In genomic region chr2:199850718-199851498, GRCh38 we compare ENCODE assay signal across 1 cellular context.
TF ChIP-seq lines count a peak whose summit lies in the region.

Gene FTCDNL1 (minus strand): TSS chr2:199851192. CDS start chr2:199848962, 2,230 bp downstream.

TF ChIP-seq in HepG2, 621 proteins besides CTCF, POLR2A, EP300 and RAD21 (continued from another document and continues in another):
- TF ChIP-seq, protein P1, sequence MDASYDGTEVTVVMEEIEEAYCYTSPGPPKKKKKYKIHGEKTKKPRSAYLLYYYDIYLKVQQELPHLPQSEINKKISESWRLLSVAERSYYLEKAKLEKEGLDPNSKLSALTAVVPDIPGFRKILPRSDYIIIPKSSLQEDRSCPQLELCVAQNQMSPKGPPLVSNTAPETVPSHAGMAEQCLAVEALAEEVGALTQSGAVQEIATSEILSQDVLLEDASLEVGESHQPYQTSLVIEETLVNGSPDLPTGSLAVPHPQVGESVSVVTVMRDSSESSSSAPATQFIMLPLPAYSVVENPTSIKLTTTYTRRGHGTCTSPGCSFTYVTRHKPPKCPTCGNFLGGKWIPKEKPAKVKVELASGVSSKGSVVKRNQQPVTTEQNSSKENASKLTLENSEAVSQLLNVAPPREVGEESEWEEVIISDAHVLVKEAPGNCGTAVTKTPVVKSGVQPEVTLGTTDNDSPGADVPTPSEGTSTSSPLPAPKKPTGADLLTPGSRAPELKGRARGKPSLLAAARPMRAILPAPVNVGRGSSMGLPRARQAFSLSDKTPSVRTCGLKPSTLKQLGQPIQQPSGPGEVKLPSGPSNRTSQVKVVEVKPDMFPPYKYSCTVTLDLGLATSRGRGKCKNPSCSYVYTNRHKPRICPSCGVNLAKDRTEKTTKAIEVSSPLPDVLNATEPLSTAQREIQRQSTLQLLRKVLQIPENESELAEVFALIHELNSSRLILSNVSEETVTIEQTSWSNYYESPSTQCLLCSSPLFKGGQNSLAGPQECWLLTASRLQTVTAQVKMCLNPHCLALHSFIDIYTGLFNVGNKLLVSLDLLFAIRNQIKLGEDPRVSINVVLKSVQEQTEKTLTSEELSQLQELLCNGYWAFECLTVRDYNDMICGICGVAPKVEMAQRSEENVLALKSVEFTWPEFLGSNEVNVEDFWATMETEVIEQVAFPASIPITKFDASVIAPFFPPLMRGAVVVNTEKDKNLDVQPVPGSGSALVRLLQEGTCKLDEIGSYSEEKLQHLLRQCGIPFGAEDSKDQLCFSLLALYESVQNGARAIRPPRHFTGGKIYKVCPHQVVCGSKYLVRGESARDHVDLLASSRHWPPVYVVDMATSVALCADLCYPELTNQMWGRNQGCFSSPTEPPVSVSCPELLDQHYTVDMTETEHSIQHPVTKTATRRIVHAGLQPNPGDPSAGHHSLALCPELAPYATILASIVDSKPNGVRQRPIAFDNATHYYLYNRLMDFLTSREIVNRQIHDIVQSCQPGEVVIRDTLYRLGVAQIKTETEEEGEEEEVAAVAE (CRISPR knock-in tag; IDR thresholded peaks at IDR 0.05; ENCODE audit: borderline replicate concordance), result no peak
- TF ChIP-seq ZNF709 (CRISPR knock-in tag; IDR thresholded peaks at IDR 0.05), result peak; percentile 89
- no peak for TF ChIP-seq MIER3 (CRISPR knock-in tag; IDR thresholded peaks at IDR 0.05; ENCODE audit: borderline replicate concordance)
- TF ChIP-seq STAG1 (CRISPR knock-in tag; IDR thresholded peaks at IDR 0.05), result no peak
- peak; percentile 39; the same call in 1 of the 2 replicates for TF ChIP-seq MIXL1 (CRISPR knock-in tag; IDR thresholded peaks at IDR 0.05)
- no peak for TF ChIP-seq ZNF747 (CRISPR knock-in tag; IDR thresholded peaks at IDR 0.05; ENCODE audit: borderline replicate concordance)
- peak; percentile 97 for TF ChIP-seq RBFOX2 (IDR thresholded peaks at IDR 0.05; ENCODE audit: low read depth, low read length)
- TF ChIP-seq AHR (CRISPR knock-in tag; IDR thresholded peaks at IDR 0.05), result peak; percentile 86; the same call in 1 of the 2 replicates
- no peak for TF ChIP-seq ZBTB21 (CRISPR knock-in tag; IDR thresholded peaks at IDR 0.05)
- TF ChIP-seq ZNF580 (CRISPR knock-in tag; IDR thresholded peaks at IDR 0.05; ENCODE audit: borderline replicate concordance, low read depth), result no peak
- TF ChIP-seq HDAC6 (IDR thresholded peaks at IDR 0.05; ENCODE audit: low read depth, low read length), result no peak
- TF ChIP-seq ZNF691 (CRISPR knock-in tag; IDR thresholded peaks at IDR 0.05; ENCODE audit: borderline replicate concordance, low read depth), result peak; percentile 16; the same call in 1 of the 2 replicates
- no peak for TF ChIP-seq ZBTB37 (CRISPR knock-in tag; IDR thresholded peaks at IDR 0.05)
- TF ChIP-seq CEBPG (CRISPR knock-in tag; IDR thresholded peaks at IDR 0.05), result no peak
- TF ChIP-seq, protein P2, sequence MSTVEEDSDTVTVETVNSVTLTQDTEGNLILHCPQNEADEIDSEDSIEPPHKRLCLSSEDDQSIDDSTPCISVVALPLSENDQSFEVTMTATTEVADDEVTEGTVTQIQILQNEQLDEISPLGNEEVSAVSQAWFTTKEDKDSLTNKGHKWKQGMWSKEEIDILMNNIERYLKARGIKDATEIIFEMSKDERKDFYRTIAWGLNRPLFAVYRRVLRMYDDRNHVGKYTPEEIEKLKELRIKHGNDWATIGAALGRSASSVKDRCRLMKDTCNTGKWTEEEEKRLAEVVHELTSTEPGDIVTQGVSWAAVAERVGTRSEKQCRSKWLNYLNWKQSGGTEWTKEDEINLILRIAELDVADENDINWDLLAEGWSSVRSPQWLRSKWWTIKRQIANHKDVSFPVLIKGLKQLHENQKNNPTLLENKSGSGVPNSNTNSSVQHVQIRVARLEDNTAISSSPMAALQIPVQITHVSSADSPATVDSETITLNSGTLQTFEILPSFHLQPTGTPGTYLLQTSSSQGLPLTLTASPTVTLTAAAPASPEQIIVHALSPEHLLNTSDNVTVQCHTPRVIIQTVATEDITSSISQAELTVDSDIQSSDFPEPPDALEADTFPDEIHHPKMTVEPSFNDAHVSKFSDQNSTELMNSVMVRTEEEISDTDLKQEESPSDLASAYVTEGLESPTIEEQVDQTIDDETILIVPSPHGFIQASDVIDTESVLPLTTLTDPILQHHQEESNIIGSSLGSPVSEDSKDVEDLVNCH (CRISPR knock-in tag; IDR thresholded peaks at IDR 0.05), result no peak
- TF ChIP-seq RCOR2 (CRISPR knock-in tag; IDR thresholded peaks at IDR 0.05), result no peak
- TF ChIP-seq ZSCAN21 (CRISPR knock-in tag; IDR thresholded peaks at IDR 0.05; ENCODE audit: borderline replicate concordance), result no peak; the same call in 1 of the 2 replicates
- TF ChIP-seq DPF2 (CRISPR knock-in tag; IDR thresholded peaks at IDR 0.05; ENCODE audit: borderline replicate concordance, low read depth), result 0 out of 2 replicates have a peak, but pooled peaks have one; percentile 43
- peak; percentile 93 for TF ChIP-seq CHCHD3 (CRISPR knock-in tag; IDR thresholded peaks at IDR 0.05)
- no peak for TF ChIP-seq MAFG (CRISPR knock-in tag; IDR thresholded peaks at IDR 0.05)
- no peak for TF ChIP-seq ZFP36L2 (CRISPR knock-in tag; IDR thresholded peaks at IDR 0.05)
- no peak for TF ChIP-seq ZNF383 (CRISPR knock-in tag; IDR thresholded peaks at IDR 0.05; ENCODE audit: borderline replicate concordance)
- no peak; the same call in 1 of the 2 replicates for TF ChIP-seq NFKBIZ (CRISPR knock-in tag; IDR thresholded peaks at IDR 0.05)
- no peak for TF ChIP-seq HMGA1 (CRISPR knock-in tag; conservative IDR thresholded peaks at IDR 0.05)
- TF ChIP-seq TFE3 (CRISPR knock-in tag; IDR thresholded peaks at IDR 0.05), result peak; percentile 53; the same call in 1 of the 2 replicates
- no peak; the same call in 1 of the 2 replicates for TF ChIP-seq ZNF678 (CRISPR knock-in tag; IDR thresholded peaks at IDR 0.05)
- peak; percentile 54 for TF ChIP-seq JARID2 (CRISPR knock-in tag; IDR thresholded peaks at IDR 0.05; ENCODE audit: insufficient replicate concordance)
- peak; percentile 56; the same call in 1 of the 2 replicates for TF ChIP-seq RXRB (CRISPR knock-in tag; IDR thresholded peaks at IDR 0.05; ENCODE audit: borderline replicate concordance)
- peak; percentile 49 for TF ChIP-seq SAP130 (CRISPR knock-in tag; IDR thresholded peaks at IDR 0.05; ENCODE audit: low read depth)
- TF ChIP-seq TOE1 (CRISPR knock-in tag; IDR thresholded peaks at IDR 0.05), result no peak
- TF ChIP-seq ATAD3A (CRISPR knock-in tag; IDR thresholded peaks at IDR 0.05), result no peak
- peak; percentile 84; the same call in 1 of the 2 replicates for TF ChIP-seq NR1H2 (CRISPR knock-in tag; IDR thresholded peaks at IDR 0.05; ENCODE audit: borderline replicate concordance, low read depth)
- TF ChIP-seq PITX1 (CRISPR knock-in tag; IDR thresholded peaks at IDR 0.05), result peak; percentile 86
- no peak for TF ChIP-seq ZNF672 (CRISPR knock-in tag; IDR thresholded peaks at IDR 0.05)
- TF ChIP-seq, protein P3, sequence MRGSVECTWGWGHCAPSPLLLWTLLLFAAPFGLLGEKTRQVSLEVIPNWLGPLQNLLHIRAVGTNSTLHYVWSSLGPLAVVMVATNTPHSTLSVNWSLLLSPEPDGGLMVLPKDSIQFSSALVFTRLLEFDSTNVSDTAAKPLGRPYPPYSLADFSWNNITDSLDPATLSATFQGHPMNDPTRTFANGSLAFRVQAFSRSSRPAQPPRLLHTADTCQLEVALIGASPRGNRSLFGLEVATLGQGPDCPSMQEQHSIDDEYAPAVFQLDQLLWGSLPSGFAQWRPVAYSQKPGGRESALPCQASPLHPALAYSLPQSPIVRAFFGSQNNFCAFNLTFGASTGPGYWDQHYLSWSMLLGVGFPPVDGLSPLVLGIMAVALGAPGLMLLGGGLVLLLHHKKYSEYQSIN (CRISPR knock-in tag; IDR thresholded peaks at IDR 0.05; ENCODE audit: borderline replicate concordance), result no peak
- no peak for TF ChIP-seq ZNF550 (CRISPR knock-in tag; IDR thresholded peaks at IDR 0.05; ENCODE audit: borderline replicate concordance)
- TF ChIP-seq ZFY (CRISPR knock-in tag; IDR thresholded peaks at IDR 0.05), result peak; percentile 87
- peak; percentile 60 for TF ChIP-seq XRCC5 (optimal IDR thresholded peaks at IDR 0.05; ENCODE audit: low read length)
- TF ChIP-seq BRF2 (CRISPR knock-in tag; IDR thresholded peaks at IDR 0.05), result peak; percentile 90
- TF ChIP-seq HNF4G (IDR thresholded peaks at IDR 0.05; ENCODE audit: borderline replicate concordance, low read depth, low read length), result peak; percentile 59; the same call in 1 of the 2 replicates
- peak; percentile 76; the same call in 1 of the 2 replicates for TF ChIP-seq HNF4G (CRISPR knock-in tag; IDR thresholded peaks at IDR 0.05; ENCODE audit: borderline replicate concordance, low read depth)
- TF ChIP-seq LBX2 (CRISPR knock-in tag; IDR thresholded peaks at IDR 0.05; ENCODE audit: borderline replicate concordance), result peak; percentile 57; the same call in 1 of the 2 replicates
- TF ChIP-seq SRSF1 (optimal IDR thresholded peaks at IDR 0.05; ENCODE audit: low read depth, low read length), result peak; percentile 65
- no peak for TF ChIP-seq ZFYVE20 (CRISPR knock-in tag; IDR thresholded peaks at IDR 0.05; ENCODE audit: borderline replicate concordance, low read depth)
- TF ChIP-seq NR3C1 (CRISPR knock-in tag; IDR thresholded peaks at IDR 0.05), result no peak
- TF ChIP-seq ZNF234 (CRISPR knock-in tag; conservative IDR thresholded peaks at IDR 0.05), result no peak
- no peak for TF ChIP-seq ZNF572 (CRISPR knock-in tag; IDR thresholded peaks at IDR 0.05)
- TF ChIP-seq, protein P4, sequence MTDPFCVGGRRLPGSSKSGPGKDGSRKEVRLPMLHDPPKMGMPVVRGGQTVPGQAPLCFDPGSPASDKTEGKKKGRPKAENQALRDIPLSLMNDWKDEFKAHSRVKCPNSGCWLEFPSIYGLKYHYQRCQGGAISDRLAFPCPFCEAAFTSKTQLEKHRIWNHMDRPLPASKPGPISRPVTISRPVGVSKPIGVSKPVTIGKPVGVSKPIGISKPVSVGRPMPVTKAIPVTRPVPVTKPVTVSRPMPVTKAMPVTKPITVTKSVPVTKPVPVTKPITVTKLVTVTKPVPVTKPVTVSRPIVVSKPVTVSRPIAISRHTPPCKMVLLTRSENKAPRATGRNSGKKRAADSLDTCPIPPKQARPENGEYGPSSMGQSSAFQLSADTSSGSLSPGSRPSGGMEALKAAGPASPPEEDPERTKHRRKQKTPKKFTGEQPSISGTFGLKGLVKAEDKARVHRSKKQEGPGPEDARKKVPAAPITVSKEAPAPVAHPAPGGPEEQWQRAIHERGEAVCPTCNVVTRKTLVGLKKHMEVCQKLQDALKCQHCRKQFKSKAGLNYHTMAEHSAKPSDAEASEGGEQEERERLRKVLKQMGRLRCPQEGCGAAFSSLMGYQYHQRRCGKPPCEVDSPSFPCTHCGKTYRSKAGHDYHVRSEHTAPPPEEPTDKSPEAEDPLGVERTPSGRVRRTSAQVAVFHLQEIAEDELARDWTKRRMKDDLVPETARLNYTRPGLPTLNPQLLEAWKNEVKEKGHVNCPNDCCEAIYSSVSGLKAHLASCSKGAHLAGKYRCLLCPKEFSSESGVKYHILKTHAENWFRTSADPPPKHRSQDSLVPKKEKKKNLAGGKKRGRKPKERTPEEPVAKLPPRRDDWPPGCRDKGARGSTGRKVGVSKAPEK (CRISPR knock-in tag; IDR thresholded peaks at IDR 0.05; ENCODE audit: borderline replicate concordance), result peak; percentile 68; the same call in 1 of the 2 replicates
- no peak for TF ChIP-seq KLF12 (CRISPR knock-in tag; IDR thresholded peaks at IDR 0.05; ENCODE audit: borderline replicate concordance)
- no peak for TF ChIP-seq ATRX (CRISPR knock-in tag; IDR thresholded peaks at IDR 0.05; ENCODE audit: borderline replicate concordance)
- no peak for TF ChIP-seq ZSCAN12 (CRISPR knock-in tag; IDR thresholded peaks at IDR 0.05)
- TF ChIP-seq LCORL (IDR thresholded peaks at IDR 0.05), result no peak
- peak; percentile 9; the same call in 1 of the 2 replicates for TF ChIP-seq LCORL (CRISPR knock-in tag; IDR thresholded peaks at IDR 0.05)
- no peak for TF ChIP-seq TCF7L2 (IDR thresholded peaks at IDR 0.05; ENCODE audit: low read depth, low read length)
- TF ChIP-seq ZNF546 (CRISPR knock-in tag; conservative IDR thresholded peaks at IDR 0.05), result no peak; the same call in 1 of the 2 replicates
